Comparison of ENCODE assay signal across 8 cellular contexts in genomic region chr10:133275683-133276092, GRCh38.
DNase-seq lines count a peak whose midpoint lies in the region; ATAC-seq and TF ChIP-seq lines count a peak whose summit lies in the region.

No MANE protein-coding gene starts in this region.

- H3K4me3 ChIP-seq in OCI-LY3 (ENCODE audit: low read length): peak overlapping the region; percentile 100

- peaks cover 19% of the 10 kb centered on the region for H3K36me3 ChIP-seq in OCI-LY3 (replicated peaks; ENCODE audit: low read depth, low read length)

- H3K4me2 ChIP-seq in OCI-LY3 (ENCODE audit: low read length): peak overlapping the region; percentile 99

- H3K27ac ChIP-seq in OCI-LY3 (ENCODE audit: low read length): peak overlapping the region; percentile 93

- peaks cover 36% of the 10 kb centered on the region for H3K4me1 Mint-ChIP-seq in central memory CD8-positive, alpha-beta T cell

- peaks cover 25% of the 10 kb centered on the region for H3K79me2 ChIP-seq in OCI-LY3 (ENCODE audit: low read length)

- no peaks in the 10 kb centered on the region for H3K27me3 ChIP-seq in OCI-LY3 (ENCODE audit: low read depth, low read length)

- TF ChIP-seq CTCF in GM12873 (IDR thresholded peaks at IDR 0.05; ENCODE audit: insufficient read depth, low read depth, low read length, missing control alignments): peak; percentile 69
- TF ChIP-seq CTCF in OCI-LY3 (IDR thresholded peaks at IDR 0.05; ENCODE audit: low read depth, low read length): peak; percentile 40

- H4K20me1 ChIP-seq in OCI-LY3 (ENCODE audit: insufficient read depth, low read length): peaks cover 6% of the 10 kb centered on the region

- H3K27ac Mint-ChIP-seq in central memory CD8-positive, alpha-beta T cell (ENCODE audit: low read depth): peak overlapping the region; percentile 97

- H2AFZ ChIP-seq in OCI-LY3 (ENCODE audit: low read depth, low read length): no peak overlapping the region

- no peaks in the 10 kb centered on the region for H3K27me3 Mint-ChIP-seq in central memory CD8-positive, alpha-beta T cell

- peak overlapping the region; percentile 88 for H3K4me3 Mint-ChIP-seq in central memory CD8-positive, alpha-beta T cell

- peaks cover 13% of the 10 kb centered on the region for H3K4me1 ChIP-seq in OCI-LY3 (ENCODE audit: low read length)

- no peak for DNase-seq in central memory CD8-positive, alpha-beta T cell (ENCODE audit: low spot score in 2 of 2)
- DNase-seq in stimulated activated CD8-positive, alpha-beta memory T cell treated with anti-CD3 and anti-CD28 coated beads, Interleukin-15, amount 100 ng/mL, for 48 hours (ENCODE audit: low read depth in 2 of 2): peak; percentile 50 to 56
- no peak for DNase-seq in NCI-H1048 (lab: John Stamatoyannopoulos, UW)
- no peak for DNase-seq in NCI-H2107 (lab: John Stamatoyannopoulos, UW)

- H3K36me3 Mint-ChIP-seq in central memory CD8-positive, alpha-beta T cell (ENCODE audit: insufficient read depth): peaks cover 35% of the 10 kb centered on the region

- H3K9ac ChIP-seq in OCI-LY3 (ENCODE audit: low read length): peak overlapping the region; percentile 99

- no peaks in the 10 kb centered on the region for H3K9me3 Mint-ChIP-seq in central memory CD8-positive, alpha-beta T cell

- no peaks in the 10 kb centered on the region for H3K9me3 ChIP-seq in OCI-LY3 (ENCODE audit: insufficient read depth, low read length)

- ATAC-seq in GM21825 (IDR thresholded peaks at IDR 0.05; ENCODE audit: unreplicated experiment) (peak; percentile 28), GM18520 (IDR thresholded peaks at IDR 0.05; ENCODE audit: unreplicated experiment) (no peak)
- ATAC-seq in central memory CD8-positive, alpha-beta T cell (replicated peaks; ENCODE audit: extremely low read depth, poor library complexity, severe bottlenecking): peak; percentile 21

Comparison
In these comparisons a context has a peak if more than half of its experiments do, and no peak if none do; other contexts are left out.
1. DNase-seq: peak in stimulated activated CD8-positive, alpha-beta memory T cell treated with anti-CD3 and anti-CD28 coated beads, Interleukin-15, amount 100 ng/mL, for 48 hours (2 of 2); none in central memory CD8-positive, alpha-beta T cell (0 of 2), NCI-H1048 (single experiment) and NCI-H2107 (single experiment).